ENCODE assay signal across 21 cellular contexts in genomic region chr19:50819636-50820035, GRCh38. TPM values are rescaled to one million over a fixed set of nuclear protein-coding genes. Genes with fewer than 3 reads are reported as not detected.
DNase-seq lines count a peak whose midpoint lies in the region; ATAC-seq, FAIRE-seq and TF ChIP-seq lines count a peak whose summit lies in the region.
"Had no signal": no experiment of that assay in that cellular context is flagged by ENCODE, and none has a peak within 500 bp of the region (broad histone marks: within the 10 kb centered on the region; RNA-seq: fewer than 3 reads in every experiment).

No MANE protein-coding gene starts in this region.

- TF ChIP-seq CTCF in body of pancreas (IDR thresholded peaks at IDR 0.05) (no peak), pancreas (IDR thresholded peaks at IDR 0.05) (no peak)

- no peak for ATAC-seq in body of pancreas
- ATAC-seq in pancreas, result no peak
- ATAC-seq in GM18868 (IDR thresholded peaks at IDR 0.05; ENCODE audit: unreplicated experiment), result no peak
- ATAC-seq in sciatic nerve, result no peak

- no peaks in the 10 kb centered on the region for H3K9me3 ChIP-seq in HUES6 (ENCODE audit: control insufficient read depth, insufficient read depth, low read depth, low read length)
- H3K9me3 ChIP-seq in body of pancreas, result no peaks in the 10 kb centered on the region
- H3K9me3 ChIP-seq in pancreas, result no peaks in the 10 kb centered on the region
- H3K9me3 ChIP-seq: thoracic aorta had no signal

- TF ChIP-seq POLR2A in body of pancreas (IDR thresholded peaks at IDR 0.05), result no peak

- FAIRE-seq in pancreas (lab: Jason Lieb, UNC), result no peak
- FAIRE-seq: H54 had no signal

- DNase-seq in NCI-H1417 (lab: John Stamatoyannopoulos, UW) (peak in 2 of 3 experiments; percentile 45 to 66), NCI-H1417 treated with DMSO at 0.1 percent for 48 hours (lab: John Stamatoyannopoulos, UW) (no peak), body of pancreas (peak in 1 of 4 donors; percentile 23), pancreas (peak in 3 of 6 donors; percentile 39 to 58 (median 47)), GOT3 (lab: John Stamatoyannopoulos, UW) (no peak), sciatic nerve (ENCODE audit: low spot score) (no peak)
- DNase-seq: activated CD4-positive, CD25-positive, alpha-beta regulatory T cell treated with anti-CD3 and anti-CD28 coated beads, Interleukin-2, amount 50 U/mL, for 72 hours; activated effector memory CD4-positive, alpha-beta T cell treated with anti-CD3 and anti-CD28 coated beads, Interleukin-2, amount 50 U/mL, for 16 hours; amygdala; C1 segment of cervical spinal cord; effector CD8-positive, alpha-beta T cell; KG1; NCI-H526 had no signal

- intact Hi-C loops in body of pancreas (cut with DNase I) (no loop called here), pancreas (cut with DNase I) (no loop called here), sciatic nerve (cut with DNase I) (no loop called here)

- peaks cover 93% of the 10 kb centered on the region for H3K27me3 ChIP-seq in HUES6 (ENCODE audit: control insufficient read depth, insufficient read depth, low read length)
- H3K27me3 ChIP-seq in body of pancreas, result no peaks in the 10 kb centered on the region
- no peaks in the 10 kb centered on the region for H3K27me3 ChIP-seq in pancreas

- H3K36me3 ChIP-seq in HUES6 (ENCODE audit: control insufficient read depth, insufficient read depth, low read length) (no peaks in the 10 kb centered on the region), body of pancreas (replicated peaks in 1 of 2; ENCODE audit: insufficient read depth in 1 of 2, low read depth in 2 of 2) (no peaks in the 10 kb centered on the region), pancreas (no peaks in the 10 kb centered on the region)
- H3K36me3 ChIP-seq: thoracic aorta had no signal

- 7 to 25% methylated on average over 7 to 8 of the region's 8 CpGs for WGBS in body of pancreas, 2 donors
- 13 to 16% methylated on average over 8 of the region's 8 CpGs for WGBS in pancreas, 2 donors

- H3K4me1 ChIP-seq in HUES6 (ENCODE audit: control insufficient read depth, insufficient read depth, low read length) (peaks cover 31% of the 10 kb centered on the region), body of pancreas (peaks cover 68% of the 10 kb centered on the region), pancreas (no peaks in the 10 kb centered on the region)

- H3K4me3 ChIP-seq in HUES6 (ENCODE audit: low read depth, low read length), result peak overlapping the region; percentile 54
- H3K4me3 ChIP-seq in body of pancreas, result peak overlapping the region; percentile 27 to 65
- H3K4me3 ChIP-seq in pancreas, result peak overlapping the region; percentile 12 to 47 (median 38)
- H3K4me3 ChIP-seq: thoracic aorta had no signal

- no peak overlapping the region for H3K9ac ChIP-seq in HUES6 (ENCODE audit: low read length)

- H3K27ac ChIP-seq in HUES6 (ENCODE audit: low read depth, low read length) (no peak overlapping the region), body of pancreas (peak overlapping the region; percentile 75 to 92 (median 82)), pancreas (peak overlapping the region; percentile 6 to 83 (median 54))
- H3K27ac ChIP-seq: thoracic aorta had no signal

RNA-seq across cellular contexts. Expression of gene KLK1, which starts 4.0 kb away (rescaled TPM):
- total RNA-seq in body of pancreas, result 100 to 1,000 TPM; 937 to 947 TPM
- total RNA-seq in pancreas, result 1,000 to 10,000 TPM in 3 of 6 donors, 100 to 1,000 TPM in 3; 607 to 1,981 (median 1,041) TPM
- 100 to 1,000 TPM; 683 to 756 TPM for polyA plus RNA-seq in pancreas
- 2.1 TPM for total RNA-seq in sciatic nerve
- total RNA-seq: A172; lung microvascular endothelial cell; naive thymus-derived CD8-positive, alpha-beta T cell; pulmonary artery endothelial cell; thoracic aorta had no signal
- polyA plus RNA-seq: naive thymus-derived CD8-positive, alpha-beta T cell had no signal

RNA-seq across cellular contexts. Expression of gene KLK15, which starts 13.7 kb away (rescaled TPM):
- total RNA-seq in body of pancreas (not detected), pancreas (not detected), sciatic nerve (not detected)
- under 1 TPM; 0.07 to 0.27 TPM for polyA plus RNA-seq in pancreas
- total RNA-seq: A172; lung microvascular endothelial cell; naive thymus-derived CD8-positive, alpha-beta T cell; pulmonary artery endothelial cell; thoracic aorta had no signal
- polyA plus RNA-seq: naive thymus-derived CD8-positive, alpha-beta T cell had no signal

RNA-seq across cellular contexts. Expression of gene ACP4, which starts 29.4 kb away (rescaled TPM):
- total RNA-seq in body of pancreas (not detected), pancreas (not detected), sciatic nerve (not detected)
- not detected for polyA plus RNA-seq in pancreas
- total RNA-seq: A172; lung microvascular endothelial cell; naive thymus-derived CD8-positive, alpha-beta T cell; pulmonary artery endothelial cell; thoracic aorta had no signal

RNA-seq across cellular contexts. Expression of gene KLK3, which starts 35.1 kb away (rescaled TPM):
- total RNA-seq in body of pancreas, result not detected
- not detected for total RNA-seq in pancreas
- polyA plus RNA-seq in pancreas, result under 1 TPM; 0.05 to 0.27 TPM
- total RNA-seq in sciatic nerve, result not detected
- total RNA-seq: A172; lung microvascular endothelial cell; naive thymus-derived CD8-positive, alpha-beta T cell; pulmonary artery endothelial cell; thoracic aorta had no signal
- polyA plus RNA-seq: naive thymus-derived CD8-positive, alpha-beta T cell had no signal

RNA-seq across cellular contexts. Expression of gene GPR32, which starts 49.4 kb away (rescaled TPM):
- not detected for total RNA-seq in body of pancreas
- not detected for total RNA-seq in pancreas
- polyA plus RNA-seq in pancreas, result not detected
- total RNA-seq in sciatic nerve, result not detected
- total RNA-seq: A172; lung microvascular endothelial cell; naive thymus-derived CD8-positive, alpha-beta T cell; pulmonary artery endothelial cell; thoracic aorta had no signal
- polyA plus RNA-seq: naive thymus-derived CD8-positive, alpha-beta T cell had no signal

Comparison
In these comparisons a context has a peak if more than half of its experiments do, and no peak if none do; other contexts are left out.
1. DNase-seq: peak in NCI-H1417 (2 of 3); none in NCI-H1417 treated with DMSO at 0.1 percent for 48 hours (single experiment), GOT3 (single experiment) and sciatic nerve (single experiment).
2. RNA of gene KLK1, which starts 4.0 kb away (total RNA-seq): 607 to 1,981 TPM in pancreas and 937 to 947 TPM in body of pancreas; 2.1 TPM in sciatic nerve (single experiment); every median in the first group is over 100 times any median in the second.
3. Peak in every context shown above with its lines, with median percentiles within 50 percentile points of each other: H3K4me3 ChIP-seq.